Comparison of ENCODE assay signal across 9 cellular contexts in the genomic region with DNA sequence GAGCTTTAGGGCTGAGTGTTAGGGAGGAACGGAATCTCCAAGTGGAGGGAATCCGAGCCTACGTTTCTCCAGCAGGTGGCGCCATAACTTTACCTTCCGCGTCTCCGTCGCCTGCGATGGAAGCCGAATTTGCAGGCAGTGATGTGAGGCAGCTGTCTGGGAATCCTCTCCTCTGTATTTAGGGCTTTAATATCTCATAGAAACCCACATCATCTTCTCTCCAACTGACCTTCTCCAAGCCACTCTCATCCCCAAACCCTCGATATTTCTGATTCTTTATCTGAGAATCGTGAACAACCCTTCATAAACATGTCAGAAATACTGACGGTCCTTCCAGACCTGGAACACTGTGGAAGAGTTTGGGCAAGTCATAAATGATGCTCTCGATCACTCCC. TPM values are rescaled to one million over a fixed set of nuclear protein-coding genes. Genes with fewer than 3 reads are reported as not detected.
DNase-seq lines count a peak whose midpoint lies in the region; ATAC-seq and TF ChIP-seq lines count a peak whose summit lies in the region.
"Had no signal": no experiment of that assay in that cellular context is flagged by ENCODE, and none has a peak within 500 bp of the region (broad histone marks: within the 10 kb centered on the region; RNA-seq: fewer than 3 reads in every experiment).

No MANE protein-coding gene starts in this region.

- TF ChIP-seq EP300 in esophagus muscularis mucosa (IDR thresholded peaks at IDR 0.05), result no peak

- no peaks in the 10 kb centered on the region for H3K36me3 Mint-ChIP-seq in natural killer cell treated with Interleukin-12 subunit alpha and Interleukin-12 subunit beta and Interleukin-15 and Interleukin-18, amount 100 ng/mL, for 72 hours

- H3K27ac ChIP-seq in esophagus muscularis mucosa (replicated peaks in 1 of 4), result no peak overlapping the region

- intact Hi-C loops in esophagus muscularis mucosa (cut with DNase I), result loop anchor here (2.0 kb wide), 1 partner anchor 513 kb away; no protein-coding TSS in a partner anchor

- H3K4me1 Mint-ChIP-seq in natural killer cell treated with Interleukin-12 subunit alpha and Interleukin-12 subunit beta and Interleukin-15 and Interleukin-18, amount 100 ng/mL, for 72 hours (ENCODE audit: low read depth in 2 of 2), result peaks cover 0 to 3% of the 10 kb centered on the region in 2 donors

- DNase-seq in DMS 273 (lab: John Stamatoyannopoulos, UW; ENCODE audit: unreplicated experiment) (peak; percentile 91), KBM-7 (peak; percentile 82), OCI-M1 (lab: John Stamatoyannopoulos, UW) (peak; percentile 83), activated T-cell treated with anti-CD3 and anti-CD28 coated beads for 24 hours (ENCODE audit: low read depth) (peak; percentile 62), esophagus muscularis mucosa (ENCODE audit: extremely low spot score) (no peak)
- DNase-seq in natural killer cell treated with Interleukin-12 subunit alpha and Interleukin-12 subunit beta and Interleukin-15 and Interleukin-18, amount 100 ng/mL, for 72 hours (ENCODE audit: low spot score), result peak; percentile 77
- peak; percentile 6 to 66 (median 32) for DNase-seq in stimulated activated naive CD4-positive, alpha-beta T cell (lab: John Stamatoyannopoulos, UW)

- H3K4me3 Mint-ChIP-seq in natural killer cell treated with Interleukin-12 subunit alpha and Interleukin-12 subunit beta and Interleukin-15 and Interleukin-18, amount 100 ng/mL, for 72 hours, result no peak overlapping the region

- H3K27me3 ChIP-seq in esophagus muscularis mucosa, result peaks cover 0 to 59% (median 0%) of the 10 kb centered on the region in 4 donors

- peaks cover 0 to 6% (median 0%) of the 10 kb centered on the region in 4 donors for H3K4me1 ChIP-seq in esophagus muscularis mucosa

- in situ Hi-C loops in KBM-7 (cut with MboI; ENCODE audit: low pct_unique_long_range_greater_than_20kb, low sequenced_read_pairs), result loop anchor here (25.0 kb wide), 2 partner anchors 506 to 606 kb away; no protein-coding TSS in a partner anchor

- ATAC-seq in natural killer cell treated with Interleukin-12 subunit alpha and Interleukin-12 subunit beta and Interleukin-15 and Interleukin-18, amount 100 ng/mL, for 72 hours, result no peak
- ATAC-seq in GM21786 (IDR thresholded peaks at IDR 0.05; ENCODE audit: unreplicated experiment), result no peak

- WGBS in esophagus muscularis mucosa, result 13% methylated on average over 13 of the region's 14 CpGs

- H3K27me3 Mint-ChIP-seq in natural killer cell treated with Interleukin-12 subunit alpha and Interleukin-12 subunit beta and Interleukin-15 and Interleukin-18, amount 100 ng/mL, for 72 hours, result peaks cover 29 to 38% of the 10 kb centered on the region in 2 donors

- no peak overlapping the region for H3K27ac Mint-ChIP-seq in natural killer cell treated with Interleukin-12 subunit alpha and Interleukin-12 subunit beta and Interleukin-15 and Interleukin-18, amount 100 ng/mL, for 72 hours

- H3K9me3 ChIP-seq in esophagus muscularis mucosa, result no peaks in the 10 kb centered on the region

- peak; percentile 76 to 86 (median 84) for TF ChIP-seq CTCF in esophagus muscularis mucosa (IDR thresholded peaks at IDR 0.05)

- no peaks in the 10 kb centered on the region for H3K36me3 ChIP-seq in esophagus muscularis mucosa

- H3K4me3 ChIP-seq in esophagus muscularis mucosa, result no peak overlapping the region

- no peaks in the 10 kb centered on the region for H3K9me3 Mint-ChIP-seq in natural killer cell treated with Interleukin-12 subunit alpha and Interleukin-12 subunit beta and Interleukin-15 and Interleukin-18, amount 100 ng/mL, for 72 hours

- no peak for TF ChIP-seq POLR2A in esophagus muscularis mucosa (IDR thresholded peaks at IDR 0.05; ENCODE audit: low read depth)

RNA-seq across cellular contexts. Expression of gene SIX2, which starts 27.5 kb away (rescaled TPM):
- 1 to 10 TPM in 3 of 4 donors, under 1 TPM in 1; under 0.01 to 1.9 (median 1.5) TPM for total RNA-seq in esophagus muscularis mucosa
- not detected for total RNA-seq in natural killer cell treated with Interleukin-12 subunit alpha and Interleukin-12 subunit beta and Interleukin-15 and Interleukin-18, amount 100 ng/mL, for 72 hours
- total RNA-seq: T-helper 2 cell treated with Interferon-gamma antibody and Interleukin-4, amounts not matched to agents 100 ng/mL and 5 ng/mL, for 36 hours had no signal

RNA-seq across cellular contexts. Expression of gene SIX3, which starts 40.2 kb away (rescaled TPM):
- under 1 TPM; 0.11 to 0.42 (median 0.18) TPM for total RNA-seq in esophagus muscularis mucosa
- total RNA-seq in natural killer cell treated with Interleukin-12 subunit alpha and Interleukin-12 subunit beta and Interleukin-15 and Interleukin-18, amount 100 ng/mL, for 72 hours, result not detected
